Comparison of ENCODE assay signal across 11 cellular contexts in the genomic region with DNA sequence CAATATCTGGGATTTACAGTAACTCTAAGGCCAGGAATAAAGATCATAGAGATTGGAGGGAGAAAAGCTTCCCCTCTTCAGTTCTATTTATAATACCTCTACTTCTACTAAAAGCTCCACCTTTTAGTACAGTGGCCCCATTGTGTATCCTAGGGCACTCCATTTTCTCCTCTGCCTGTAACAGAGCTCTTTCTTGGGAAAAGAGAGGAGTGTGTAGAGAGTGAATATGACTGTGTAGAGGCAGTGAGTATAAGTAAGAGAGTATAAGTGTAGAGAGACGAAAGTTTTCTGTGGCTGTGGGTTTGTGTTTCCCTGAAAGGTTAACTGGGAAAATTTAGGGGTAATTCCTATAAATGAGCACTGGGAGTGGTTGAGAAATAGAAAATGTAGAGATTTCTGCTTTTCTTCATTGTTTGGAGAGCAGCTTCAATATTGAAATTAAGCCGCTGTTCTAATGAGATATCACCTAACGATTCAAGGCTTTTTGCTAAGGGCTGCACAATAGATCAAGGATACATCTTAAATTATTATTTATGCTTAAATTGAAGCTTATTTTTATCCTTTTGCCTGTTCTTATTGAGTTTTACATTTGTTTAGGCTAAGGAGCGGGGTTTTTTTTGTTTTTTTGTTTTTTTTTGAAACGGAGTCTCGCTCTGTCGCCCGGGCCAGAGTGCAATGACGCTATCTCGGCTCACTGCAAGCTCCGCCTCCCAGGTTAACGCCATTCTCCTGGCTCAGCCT. TPM values are rescaled to one million over a fixed set of nuclear protein-coding genes. Genes with fewer than 3 reads are reported as not detected.
DNase-seq lines count a peak whose midpoint lies in the region; ATAC-seq and TF ChIP-seq lines count a peak whose summit lies in the region.
"Had no signal": no experiment of that assay in that cellular context is flagged by ENCODE, and none has a peak within 500 bp of the region (broad histone marks: within the 10 kb centered on the region; RNA-seq: fewer than 3 reads in every experiment).

No MANE protein-coding gene starts in this region.

- no peak overlapping the region for H3K27ac ChIP-seq in naive thymus-derived CD4-positive, alpha-beta T cell (ENCODE audit: low read depth, low read length)
- peak overlapping the region; percentile 50 for H3K27ac ChIP-seq in urinary bladder (ENCODE audit: low read depth)

- no peak for ATAC-seq in central memory CD8-positive, alpha-beta T cell (replicated peaks; ENCODE audit: extremely low read depth, poor library complexity, severe bottlenecking)
- peak; percentile 11 for ATAC-seq in naive thymus-derived CD4-positive, alpha-beta T cell
- ATAC-seq in HG03571 (IDR thresholded peaks at IDR 0.05; ENCODE audit: unreplicated experiment), result no peak

- POLR2A ChIA-PET in naive thymus-derived CD4-positive, alpha-beta T cell (lab: Charles Lee), result interaction anchor here (0.6 to 2.2 kb wide), 3 partner anchors 12 to 31 kb away, joined by 3 to 4 read pairs (median 3); no protein-coding TSS in a partner anchor
- POLR2A ChIA-PET in HEK293T (lab: Yijun Ruan, JAX), result no interaction called here

- H3K36me3 Mint-ChIP-seq in activated naive CD8-positive, alpha-beta T cell, result peaks cover 12% of the 10 kb centered on the region
- H3K36me3 Mint-ChIP-seq in activated naive CD8-positive, alpha-beta T cell treated with anti-CD3 and anti-CD28 coated beads for 36 hours, result peaks cover 46% of the 10 kb centered on the region
- peaks cover 49% of the 10 kb centered on the region for H3K36me3 Mint-ChIP-seq in central memory CD8-positive, alpha-beta T cell (ENCODE audit: insufficient read depth)
- H3K36me3 Mint-ChIP-seq in naive thymus-derived CD4-positive, alpha-beta T cell, result peaks cover 20 to 37% (median 32%) of the 10 kb centered on the region in 5 donors

- WGBS in urinary bladder, result 96% methylated on average over 12 of the region's 12 CpGs

- intact Hi-C loops in naive thymus-derived CD4-positive, alpha-beta T cell (cut with micrococcal nuclease), result no loop called here

- no peak overlapping the region for H3K4me3 Mint-ChIP-seq in activated naive CD8-positive, alpha-beta T cell
- no peak overlapping the region for H3K4me3 Mint-ChIP-seq in activated naive CD8-positive, alpha-beta T cell treated with anti-CD3 and anti-CD28 coated beads for 36 hours
- peak overlapping the region; percentile 19 for H3K4me3 Mint-ChIP-seq in central memory CD8-positive, alpha-beta T cell
- H3K4me3 Mint-ChIP-seq in naive thymus-derived CD4-positive, alpha-beta T cell, result peak overlapping the region in 2 of 10 donors; percentile 4 to 26

- no peak overlapping the region for H3K4me3 ChIP-seq in naive thymus-derived CD4-positive, alpha-beta T cell (ENCODE audit: low read length)
- no peak overlapping the region for H3K4me3 ChIP-seq in urinary bladder (ENCODE audit: low read depth, low read length)

- no peak for DNase-seq in activated naive CD8-positive, alpha-beta T cell treated with anti-CD3 and anti-CD28 coated beads for 36 hours
- DNase-seq in central memory CD8-positive, alpha-beta T cell (ENCODE audit: low spot score in 2 of 2), result no peak
- DNase-seq in naive thymus-derived CD4-positive, alpha-beta T cell, result no peak
- no peak for DNase-seq in NK-92 treated with Interleukin-12 subunit alpha and Interleukin-12 subunit beta, amount 100 ng/mL, for 24 hours (lab: John Stamatoyannopoulos, UW)
- DNase-seq in HEK293T (ENCODE audit: extremely low spot score), result no peak
- DNase-seq: activated CD4-positive, CD25-positive, alpha-beta regulatory T cell; NCI-H345; stimulated activated CD4-positive, alpha-beta T cell treated with anti-CD3 and anti-CD28 coated beads, Interleukin-4, amount 100 ng/mL, for 1 hour had no signal

- peak overlapping the region; percentile 41 for H3K27ac Mint-ChIP-seq in activated naive CD8-positive, alpha-beta T cell
- H3K27ac Mint-ChIP-seq in activated naive CD8-positive, alpha-beta T cell treated with anti-CD3 and anti-CD28 coated beads for 36 hours, result no peak overlapping the region
- H3K27ac Mint-ChIP-seq in central memory CD8-positive, alpha-beta T cell (ENCODE audit: low read depth), result peak overlapping the region; percentile 78
- peak overlapping the region; percentile 24 to 72 (median 43) for H3K27ac Mint-ChIP-seq in naive thymus-derived CD4-positive, alpha-beta T cell

- no peaks in the 10 kb centered on the region for H3K9me3 Mint-ChIP-seq in activated naive CD8-positive, alpha-beta T cell (ENCODE audit: low read depth)
- H3K9me3 Mint-ChIP-seq in activated naive CD8-positive, alpha-beta T cell treated with anti-CD3 and anti-CD28 coated beads for 36 hours, result no peaks in the 10 kb centered on the region
- H3K9me3 Mint-ChIP-seq in central memory CD8-positive, alpha-beta T cell, result no peaks in the 10 kb centered on the region
- H3K9me3 Mint-ChIP-seq in naive thymus-derived CD4-positive, alpha-beta T cell, result peaks cover 0 to 1% (median 0%) of the 10 kb centered on the region in 11 donors

- no peaks in the 10 kb centered on the region for H3K27me3 ChIP-seq in naive thymus-derived CD4-positive, alpha-beta T cell (ENCODE audit: control insufficient read depth in 2 of 2, insufficient read depth in 2 of 2, low read length in 2 of 2)

- no peaks in the 10 kb centered on the region for H3K27me3 Mint-ChIP-seq in activated naive CD8-positive, alpha-beta T cell
- no peaks in the 10 kb centered on the region for H3K27me3 Mint-ChIP-seq in activated naive CD8-positive, alpha-beta T cell treated with anti-CD3 and anti-CD28 coated beads for 36 hours
- no peaks in the 10 kb centered on the region for H3K27me3 Mint-ChIP-seq in central memory CD8-positive, alpha-beta T cell
- no peaks in the 10 kb centered on the region for H3K27me3 Mint-ChIP-seq in naive thymus-derived CD4-positive, alpha-beta T cell

- CTCF ChIA-PET in naive thymus-derived CD4-positive, alpha-beta T cell (lab: Charles Lee), result no interaction called here
- CTCF ChIA-PET in HEK293T (lab: Yijun Ruan, JAX), result interaction anchor here (1.0 to 1.7 kb wide), 2 partner anchors 12 to 255 kb away, joined by 3 read pairs; no protein-coding TSS in a partner anchor

- H3K4me1 ChIP-seq in naive thymus-derived CD4-positive, alpha-beta T cell (ENCODE audit: control insufficient read depth in 2 of 2, insufficient read depth in 2 of 2, low read length in 2 of 2), result peaks cover 29 to 43% of the 10 kb centered on the region in 2 donors
- peaks cover 1% of the 10 kb centered on the region for H3K4me1 ChIP-seq in urinary bladder (ENCODE audit: insufficient read depth)

- peaks cover 72% of the 10 kb centered on the region for H3K4me1 Mint-ChIP-seq in activated naive CD8-positive, alpha-beta T cell (ENCODE audit: low read depth)
- peaks cover 57% of the 10 kb centered on the region for H3K4me1 Mint-ChIP-seq in activated naive CD8-positive, alpha-beta T cell treated with anti-CD3 and anti-CD28 coated beads for 36 hours
- H3K4me1 Mint-ChIP-seq in central memory CD8-positive, alpha-beta T cell, result peaks cover 63% of the 10 kb centered on the region
- H3K4me1 Mint-ChIP-seq in naive thymus-derived CD4-positive, alpha-beta T cell, result peaks cover 42 to 78% (median 67%) of the 10 kb centered on the region in 7 donors

- no peaks in the 10 kb centered on the region for H3K9me3 ChIP-seq in naive thymus-derived CD4-positive, alpha-beta T cell (ENCODE audit: control insufficient read depth in 2 of 3, low read length in 3 of 3)

- peaks cover 0 to 7% (median 0%) of the 10 kb centered on the region in 3 experiments for H3K36me3 ChIP-seq in naive thymus-derived CD4-positive, alpha-beta T cell (ENCODE audit: control insufficient read depth in 2 of 3, insufficient read depth in 3 of 3, low read length in 3 of 3)
- no peaks in the 10 kb centered on the region for H3K36me3 ChIP-seq in urinary bladder (ENCODE audit: insufficient read depth)

TF ChIP-seq in HEK293T, 16 proteins besides CTCF, POLR2A, EP300 and RAD21:
- TF ChIP-seq FOXK2 (IDR thresholded peaks at IDR 0.05), result no peak
- no peak for TF ChIP-seq NFRKB (IDR thresholded peaks at IDR 0.05)
- TF ChIP-seq, protein P1, sequence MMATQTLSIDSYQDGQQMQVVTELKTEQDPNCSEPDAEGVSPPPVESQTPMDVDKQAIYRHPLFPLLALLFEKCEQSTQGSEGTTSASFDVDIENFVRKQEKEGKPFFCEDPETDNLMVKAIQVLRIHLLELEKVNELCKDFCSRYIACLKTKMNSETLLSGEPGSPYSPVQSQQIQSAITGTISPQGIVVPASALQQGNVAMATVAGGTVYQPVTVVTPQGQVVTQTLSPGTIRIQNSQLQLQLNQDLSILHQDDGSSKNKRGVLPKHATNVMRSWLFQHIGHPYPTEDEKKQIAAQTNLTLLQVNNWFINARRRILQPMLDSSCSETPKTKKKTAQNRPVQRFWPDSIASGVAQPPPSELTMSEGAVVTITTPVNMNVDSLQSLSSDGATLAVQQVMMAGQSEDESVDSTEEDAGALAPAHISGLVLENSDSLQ (IDR thresholded peaks at IDR 0.05), result no peak
- no peak for TF ChIP-seq TARDBP (IDR thresholded peaks at IDR 0.05)
- no peak for TF ChIP-seq HDGF (IDR thresholded peaks at IDR 0.05; ENCODE audit: borderline replicate concordance)
- no peak for TF ChIP-seq FOXM1 (IDR thresholded peaks at IDR 0.05; ENCODE audit: borderline replicate concordance)
- no peak for TF ChIP-seq ARNT (IDR thresholded peaks at IDR 0.05)
- no peak for TF ChIP-seq SP1 (IDR thresholded peaks at IDR 0.05)
TF ChIP-seq in HEK293T: peak in this region for 0.

RNA-seq across cellular contexts. Expression of a gene that starts 6.8 kb away (rescaled TPM):
- total RNA-seq in activated naive CD8-positive, alpha-beta T cell treated with anti-CD3 and anti-CD28 coated beads for 36 hours, result 100 to 1,000 TPM; 129 to 133 TPM
- total RNA-seq in naive thymus-derived CD4-positive, alpha-beta T cell, result 100 to 1,000 TPM in 2 of 5 experiments, 10 to 100 TPM in 3; 81.8 to 263 (median 93.8) TPM
- polyA plus RNA-seq in naive thymus-derived CD4-positive, alpha-beta T cell, result 10 to 100 TPM; 73.9 to 79.4 TPM
- 257 TPM for total RNA-seq in urinary bladder
- polyA plus RNA-seq in urinary bladder, result 147 TPM

RNA-seq across cellular contexts. Expression of a gene that starts 42.8 kb away (rescaled TPM):
- total RNA-seq in activated naive CD8-positive, alpha-beta T cell treated with anti-CD3 and anti-CD28 coated beads for 36 hours, result 1 to 10 TPM in 1 of 2 experiments, under 1 TPM in 1; 0.82 to 1.9 TPM
- total RNA-seq in naive thymus-derived CD4-positive, alpha-beta T cell, result 1 to 10 TPM in 3 of 5 experiments, under 1 TPM in 2; 0.22 to 2.0 (median 1.5) TPM
- polyA plus RNA-seq in naive thymus-derived CD4-positive, alpha-beta T cell, result under 1 TPM; 0.08 to 0.16 TPM
- total RNA-seq in urinary bladder, result 3.3 TPM
- 1.1 TPM for polyA plus RNA-seq in urinary bladder
